Comparison of ENCODE assay signal across 19 cellular contexts in genomic region chr7:106841896-106842390, GRCh38. TPM values are rescaled to one million over a fixed set of nuclear protein-coding genes. Genes with fewer than 3 reads are reported as not detected.
DNase-seq lines count a peak whose midpoint lies in the region; ATAC-seq, FAIRE-seq and TF ChIP-seq lines count a peak whose summit lies in the region.
"Had no signal": no experiment of that assay in that cellular context is flagged by ENCODE, and none has a peak within 500 bp of the region (broad histone marks: within the 10 kb centered on the region; RNA-seq: fewer than 3 reads in every experiment).

No MANE protein-coding gene starts in this region.

- TF ChIP-seq EP300 in esophagus muscularis mucosa (IDR thresholded peaks at IDR 0.05), result no peak

- no peak overlapping the region for H3K4me3 ChIP-seq in heart left ventricle
- no peak overlapping the region for H3K4me3 ChIP-seq in left ventricle myocardium inferior
- H3K4me3 ChIP-seq in esophagus muscularis mucosa, result no peak overlapping the region
- no peak overlapping the region for H3K4me3 ChIP-seq in mucosa of descending colon
- H3K4me3 ChIP-seq: A549, upper lobe of left lung had no signal

- intact Hi-C loops in heart left ventricle (cut with DNase I), result no loop called here
- intact Hi-C loops in left ventricle myocardium inferior (cut with micrococcal nuclease), result no loop called here
- intact Hi-C loops in esophagus muscularis mucosa (cut with DNase I), result no loop called here
- intact Hi-C loops in mucosa of descending colon (cut with DNase I, micrococcal nuclease), result no loop called here
- intact Hi-C loops in CD4-positive, alpha-beta T cell (cut with DNase I, micrococcal nuclease), result no loop called here

- peak in 1 of 5 donors; percentile 24 for DNase-seq in heart left ventricle
- DNase-seq in left ventricle myocardium inferior, result no peak
- peak; percentile 94 for DNase-seq in NCI-H748 (lab: John Stamatoyannopoulos, UW; ENCODE audit: unreplicated experiment)
- peak; percentile 64 for DNase-seq in esophagus muscularis mucosa (ENCODE audit: extremely low spot score)
- DNase-seq in urothelium cell line (ENCODE audit: low spot score), result no peak
- no peak for DNase-seq in mucosa of descending colon
- DNase-seq in CD4-positive, alpha-beta T cell, result no peak
- DNase-seq in erythroblast (lab: John Stamatoyannopoulos, UW), result no peak
- DNase-seq: activated CD8-positive, alpha-beta memory T cell treated with anti-CD3 and anti-CD28 coated beads, Interleukin-2, amount 10 ng/mL, durations not matched to agents 7 days and 5 days; hypothalamus; RPMI8226; stimulated activated CD8-positive, alpha-beta memory T cell treated with anti-CD3 and anti-CD28 coated beads, Interleukin-4, amount 100 ng/mL, for 48 hours; upper lobe of left lung had no signal

- H3K9me3 Mint-ChIP-seq in CD4-positive, alpha-beta T cell, result no peaks in the 10 kb centered on the region
- H3K9me3 Mint-ChIP-seq: mesothelial cell of epicardium had no signal

- CTCF ChIA-PET in CD4-positive, alpha-beta T cell (lab: Charles Lee), result interaction anchor here (1.2 kb wide), 1 partner anchor 9 kb away, joined by 4 read pairs; no protein-coding TSS in a partner anchor

- FAIRE-seq in urothelium cell line (lab: Jason Lieb, UNC), result peak; percentile 23
- FAIRE-seq: A549, TTC549 had no signal

- H3K4me1 Mint-ChIP-seq in CD4-positive, alpha-beta T cell (ENCODE audit: low read depth), result no peaks in the 10 kb centered on the region
- H3K4me1 Mint-ChIP-seq: activated CD8-positive, alpha-beta memory T cell treated with anti-CD3 and anti-CD28 coated beads, Interleukin-2, amount 10 ng/mL, durations not matched to agents 7 days and 5 days had no signal

- H3K4me1 ChIP-seq in heart left ventricle, result peaks cover 0 to 5% (median 0%) of the 10 kb centered on the region in 12 donors
- no peaks in the 10 kb centered on the region for H3K4me1 ChIP-seq in left ventricle myocardium inferior
- no peaks in the 10 kb centered on the region for H3K4me1 ChIP-seq in esophagus muscularis mucosa
- H3K4me1 ChIP-seq in mucosa of descending colon (ENCODE audit: low read depth), result no peaks in the 10 kb centered on the region
- H3K4me1 ChIP-seq: A549, upper lobe of left lung had no signal

- H3K36me3 ChIP-seq in heart left ventricle, result no peaks in the 10 kb centered on the region
- H3K36me3 ChIP-seq in left ventricle myocardium inferior, result no peaks in the 10 kb centered on the region
- no peaks in the 10 kb centered on the region for H3K36me3 ChIP-seq in esophagus muscularis mucosa
- no peaks in the 10 kb centered on the region for H3K36me3 ChIP-seq in mucosa of descending colon (ENCODE audit: low read depth)
- H3K36me3 ChIP-seq: upper lobe of left lung had no signal

- H3K27ac ChIP-seq in heart left ventricle, result no peak overlapping the region
- no peak overlapping the region for H3K27ac ChIP-seq in left ventricle myocardium inferior (replicated peaks)
- no peak overlapping the region for H3K27ac ChIP-seq in esophagus muscularis mucosa (replicated peaks in 1 of 4)
- H3K27ac ChIP-seq in CD4-positive, alpha-beta T cell (ENCODE audit: low read depth, low read length), result no peak overlapping the region
- H3K27ac ChIP-seq: A549, epithelial cell of prostate, KMS-11, upper lobe of left lung had no signal

- no peak for TF ChIP-seq CTCF in heart left ventricle (IDR thresholded peaks at IDR 0.05)
- TF ChIP-seq CTCF in left ventricle myocardium inferior (IDR thresholded peaks at IDR 0.05; ENCODE audit: borderline replicate concordance), result no peak
- no peak for TF ChIP-seq CTCF in esophagus muscularis mucosa (IDR thresholded peaks at IDR 0.05)
- no peak for TF ChIP-seq CTCF in mucosa of descending colon (IDR thresholded peaks at IDR 0.05)
- no peak for TF ChIP-seq CTCF in CD4-positive, alpha-beta T cell (IDR thresholded peaks at IDR 0.05)

- H3K36me3 Mint-ChIP-seq in CD4-positive, alpha-beta T cell (ENCODE audit: low read depth), result no peaks in the 10 kb centered on the region
- H3K36me3 Mint-ChIP-seq: activated naive CD4-positive, alpha-beta T cell treated with anti-CD3 and anti-CD28 coated beads, Interleukin-2, amount 50 U/mL, for 72 hours; mesothelial cell of epicardium had no signal

- H3K27me3 Mint-ChIP-seq in CD4-positive, alpha-beta T cell, result no peaks in the 10 kb centered on the region

- no peak overlapping the region for H3K27ac Mint-ChIP-seq in CD4-positive, alpha-beta T cell
- H3K27ac Mint-ChIP-seq: activated CD8-positive, alpha-beta memory T cell treated with anti-CD3 and anti-CD28 coated beads, Interleukin-2, amount 10 ng/mL, durations not matched to agents 7 days and 5 days; activated naive CD4-positive, alpha-beta T cell treated with anti-CD3 and anti-CD28 coated beads, Interleukin-2, amount 50 U/mL, for 72 hours; mesothelial cell of epicardium had no signal

- H3K4me3 Mint-ChIP-seq in CD4-positive, alpha-beta T cell, result no peak overlapping the region
- H3K4me3 Mint-ChIP-seq: activated CD8-positive, alpha-beta memory T cell treated with anti-CD3 and anti-CD28 coated beads, Interleukin-2, amount 10 ng/mL, durations not matched to agents 7 days and 5 days; mesothelial cell of epicardium had no signal

- no peaks in the 10 kb centered on the region for H3K9me3 ChIP-seq in heart left ventricle
- H3K9me3 ChIP-seq in left ventricle myocardium inferior (replicated peaks), result no peaks in the 10 kb centered on the region
- H3K9me3 ChIP-seq in esophagus muscularis mucosa, result no peaks in the 10 kb centered on the region
- H3K9me3 ChIP-seq in mucosa of descending colon, result no peaks in the 10 kb centered on the region
- no peaks in the 10 kb centered on the region for H3K9me3 ChIP-seq in CD4-positive, alpha-beta T cell (ENCODE audit: control insufficient read depth, low read length)
- H3K9me3 ChIP-seq: A549 had no signal

- TF ChIP-seq POLR2A in heart left ventricle (IDR thresholded peaks at IDR 0.05) (no peak), esophagus muscularis mucosa (IDR thresholded peaks at IDR 0.05; ENCODE audit: low read depth) (no peak), erythroblast (IDR thresholded peaks at IDR 0.05; ENCODE audit: low read length) (no peak)

- POLR2A ChIA-PET in CD4-positive, alpha-beta T cell (lab: Charles Lee), result no interaction called here

- ATAC-seq in heart left ventricle (peak; percentile 71 to 90 (median 74)), mucosa of descending colon (no peak)
- no peak for ATAC-seq in CD4-positive, alpha-beta T cell (ENCODE audit: poor library complexity)
- ATAC-seq: A549; activated CD8-positive, alpha-beta memory T cell treated with anti-CD3 and anti-CD28 coated beads, Interleukin-2, amount 10 ng/mL, durations not matched to agents 7 days and 5 days; activated naive CD4-positive, alpha-beta T cell treated with anti-CD3 and anti-CD28 coated beads, Interleukin-2, amount 50 U/mL, for 72 hours had no signal

- H3K27me3 ChIP-seq in heart left ventricle (peaks cover 0 to 3% (median 0%) of the 10 kb centered on the region in 9 donors), left ventricle myocardium inferior (ENCODE audit: low read depth) (peaks cover 4% of the 10 kb centered on the region), esophagus muscularis mucosa (no peaks in the 10 kb centered on the region)
- H3K27me3 ChIP-seq in CD4-positive, alpha-beta T cell (ENCODE audit: control insufficient read depth, insufficient read depth, low read length), result no peaks in the 10 kb centered on the region
- H3K27me3 ChIP-seq: upper lobe of left lung had no signal

RNA-seq across cellular contexts. Expression of gene PIK3CG, which starts 23.1 kb away (rescaled TPM):
- total RNA-seq in heart left ventricle, result 10 to 100 TPM in 1 of 9 donors, 1 to 10 TPM in 7, under 1 TPM in 1; 0.81 to 11.0 (median 1.8) TPM
- polyA plus RNA-seq in heart left ventricle, result under 1 TPM; 0.15 to 0.28 TPM
- total RNA-seq in left ventricle myocardium inferior, result 1.7 TPM
- 1 to 10 TPM; 1.8 to 3.8 (median 2.7) TPM for total RNA-seq in esophagus muscularis mucosa
- total RNA-seq in mucosa of descending colon, result 1 to 10 TPM; 3.1 to 7.1 (median 5.5) TPM
- total RNA-seq in CD4-positive, alpha-beta T cell, result 10 to 100 TPM; 20.8 to 21.2 TPM
- polyA plus RNA-seq: A549 had no signal

Comparison
In these comparisons a context has a peak if more than half of its experiments do, and no peak if none do; other contexts are left out.
1. ATAC-seq: peak in heart left ventricle (4 of 4); none in mucosa of descending colon (single experiment) and CD4-positive, alpha-beta T cell (single experiment).
2. DNase-seq: peak in NCI-H748 (single experiment) and esophagus muscularis mucosa (single experiment); none in left ventricle myocardium inferior (single experiment), urothelium cell line (single experiment), mucosa of descending colon (0 of 3), CD4-positive, alpha-beta T cell (0 of 10) and erythroblast (0 of 2).